Comparison of ENCODE assay signal across 17 cellular contexts in the genomic region with DNA sequence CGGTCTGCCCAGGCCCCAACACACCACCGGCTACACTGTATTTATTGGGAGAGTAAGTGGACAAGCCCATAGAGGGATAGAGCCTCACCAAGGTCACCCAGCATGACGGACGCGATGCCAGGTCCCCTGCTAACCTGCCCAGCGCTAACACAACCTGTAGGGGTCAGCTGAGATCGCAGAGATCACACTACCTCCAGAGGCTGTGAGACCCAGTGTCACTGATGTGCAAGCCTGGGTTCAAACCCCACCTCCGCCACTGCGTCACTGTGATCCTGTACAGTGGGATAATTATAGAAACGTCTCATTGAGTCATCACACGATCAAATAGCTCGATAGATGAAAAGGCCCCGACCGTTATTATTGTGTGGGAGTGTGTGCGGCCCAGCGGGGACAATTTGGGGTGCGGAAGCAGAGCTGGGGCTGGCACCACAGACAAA. TPM values are rescaled to one million over a fixed set of nuclear protein-coding genes. Genes with fewer than 3 reads are reported as not detected.
DNase-seq lines count a peak whose midpoint lies in the region; ATAC-seq, FAIRE-seq and TF ChIP-seq lines count a peak whose summit lies in the region.
"Had no signal": no experiment of that assay in that cellular context is flagged by ENCODE, and none has a peak within 500 bp of the region (broad histone marks: within the 10 kb centered on the region; RNA-seq: fewer than 3 reads in every experiment).

No MANE protein-coding gene starts in this region.

- CTCF ChIA-PET in HCT116 (lab: Charles Lee): interaction anchor here (1.0 to 1.2 kb wide), 2 partner anchors 64 to 69 kb away, joined by 3 to 4 read pairs; no protein-coding TSS in a partner anchor

- H3K4me3 Mint-ChIP-seq in activated CD4-positive, alpha-beta T cell treated with anti-CD3 and anti-CD28 coated beads, Interleukin-2, amount 10 ng/mL, durations not matched to agents 24 days and 14 days: no peak overlapping the region
- no peak overlapping the region for H3K4me3 Mint-ChIP-seq in astrocyte (ENCODE audit: unreplicated experiment)
- H3K4me3 Mint-ChIP-seq in activated naive CD8-positive, alpha-beta T cell treated with anti-CD3 and anti-CD28 coated beads for 36 hours: no peak overlapping the region
- H3K4me3 Mint-ChIP-seq: activated CD4-positive, alpha-beta memory T cell treated with anti-CD3 and anti-CD28 coated beads, Interleukin-2, amount 10 ng/mL, durations not matched to agents 7 days and 5 days; CD8-positive, alpha-beta T cell had no signal

- H3K27me3 ChIP-seq in HCT116 (ENCODE audit: insufficient read depth, low read length): no peaks in the 10 kb centered on the region
- H3K27me3 ChIP-seq in astrocyte (ENCODE audit: insufficient read depth, low read length): no peaks in the 10 kb centered on the region
- no peaks in the 10 kb centered on the region for H3K27me3 ChIP-seq in psoas muscle (ENCODE audit: insufficient read depth in 3 of 3, low read length in 2 of 3)
- H3K27me3 ChIP-seq: ascending aorta, colonic mucosa had no signal

- H3K9ac ChIP-seq in HCT116 (ENCODE audit: low read length) (peak overlapping the region; percentile 15; the same call in 1 of the 2 replicates), astrocyte (ENCODE audit: low read length) (no peak overlapping the region)

- no peak for FAIRE-seq in astrocyte (lab: Jason Lieb, UNC)

- H3K36me3 Mint-ChIP-seq in activated CD4-positive, alpha-beta T cell treated with anti-CD3 and anti-CD28 coated beads, Interleukin-2, amount 10 ng/mL, durations not matched to agents 24 days and 14 days (ENCODE audit: low read depth): no peaks in the 10 kb centered on the region
- no peaks in the 10 kb centered on the region for H3K36me3 Mint-ChIP-seq in astrocyte (ENCODE audit: low read depth, unreplicated experiment)
- H3K36me3 Mint-ChIP-seq in activated naive CD8-positive, alpha-beta T cell treated with anti-CD3 and anti-CD28 coated beads for 36 hours: no peaks in the 10 kb centered on the region
- H3K36me3 Mint-ChIP-seq: CD8-positive, alpha-beta T cell had no signal

- H2AFZ ChIP-seq in HCT116 (ENCODE audit: low read depth, low read length, poor library complexity, severe bottlenecking) (peak overlapping the region; percentile 77), astrocyte (ENCODE audit: low read depth, low read length) (no peak overlapping the region)

- peak overlapping the region; percentile 24 for H3K27ac Mint-ChIP-seq in activated CD4-positive, alpha-beta T cell treated with anti-CD3 and anti-CD28 coated beads, Interleukin-2, amount 10 ng/mL, durations not matched to agents 24 days and 14 days
- no peak overlapping the region for H3K27ac Mint-ChIP-seq in astrocyte (ENCODE audit: unreplicated experiment)
- H3K27ac Mint-ChIP-seq in activated naive CD8-positive, alpha-beta T cell treated with anti-CD3 and anti-CD28 coated beads for 36 hours: no peak overlapping the region
- H3K27ac Mint-ChIP-seq: activated CD4-positive, alpha-beta memory T cell treated with anti-CD3 and anti-CD28 coated beads, Interleukin-2, amount 10 ng/mL, durations not matched to agents 7 days and 5 days; CD8-positive, alpha-beta T cell had no signal

- ATAC-seq in HCT116 (peak; percentile 29), psoas muscle (peak; percentile 18 to 47 (median 35))
- ATAC-seq: CD8-positive, alpha-beta T cell; left lung had no signal

- POLR2A ChIA-PET in HCT116 (lab: Charles Lee): interaction anchor here (0.6 to 1.2 kb wide), 2 partner anchors 14 to 238 kb away, joined by 4 to 5 read pairs; no protein-coding TSS in a partner anchor

- RAD21 ChIA-PET in HCT116 (lab: Charles Lee; ENCODE audit: low non-redundant PET in 1 of 2, low total read pairs in 2 of 2, uncharacterized antibody in 2 of 2, unreplicated experiment in 2 of 2): interaction anchor here (0.6 to 1.3 kb wide), 4 partner anchors 64 to 425 kb away, joined by 4 to 7 read pairs (median 4); no protein-coding TSS in a partner anchor

- H4K20me1 ChIP-seq in HCT116 (ENCODE audit: insufficient read depth): no peaks in the 10 kb centered on the region
- no peaks in the 10 kb centered on the region for H4K20me1 ChIP-seq in astrocyte (ENCODE audit: insufficient read depth, low read length)

- no peak overlapping the region; a peak in 1 of 4 replicates for H3K4me3 ChIP-seq in HCT116 (replicated peaks in 1 of 2; ENCODE audit: low read depth in 1 of 2, low read length in 2 of 2)
- H3K4me3 ChIP-seq in astrocyte (ENCODE audit: insufficient read depth, low read depth, low read length): no peak overlapping the region
- H3K4me3 ChIP-seq in psoas muscle: no peak overlapping the region
- H3K4me3 ChIP-seq: ascending aorta, colonic mucosa, left lung had no signal

- no peaks in the 10 kb centered on the region for H3K9me2 ChIP-seq in HCT116 (ENCODE audit: insufficient read depth)

- H3K79me2 ChIP-seq in HCT116 (ENCODE audit: insufficient read depth, low read length) (no peaks in the 10 kb centered on the region), astrocyte (ENCODE audit: insufficient read depth, low read length) (no peaks in the 10 kb centered on the region)

- H3K9me3 ChIP-seq in HCT116 (ENCODE audit: control insufficient read depth in 1 of 2, insufficient read depth in 1 of 2, low read depth in 1 of 2, low read length in 2 of 2) (no peaks in the 10 kb centered on the region), astrocyte (ENCODE audit: insufficient read depth, low read depth, low read length) (no peaks in the 10 kb centered on the region), psoas muscle (no peaks in the 10 kb centered on the region)
- H3K9me3 ChIP-seq: ascending aorta, colonic mucosa, left lung had no signal

- H3K4me1 Mint-ChIP-seq in activated CD4-positive, alpha-beta T cell treated with anti-CD3 and anti-CD28 coated beads, Interleukin-2, amount 10 ng/mL, durations not matched to agents 24 days and 14 days: peaks cover 22% of the 10 kb centered on the region
- peaks cover 7% of the 10 kb centered on the region for H3K4me1 Mint-ChIP-seq in astrocyte (ENCODE audit: low read depth, unreplicated experiment)
- H3K4me1 Mint-ChIP-seq in activated naive CD8-positive, alpha-beta T cell treated with anti-CD3 and anti-CD28 coated beads for 36 hours: peaks cover 32% of the 10 kb centered on the region

- H3K9me3 Mint-ChIP-seq in activated CD4-positive, alpha-beta T cell treated with anti-CD3 and anti-CD28 coated beads, Interleukin-2, amount 10 ng/mL, durations not matched to agents 24 days and 14 days: no peaks in the 10 kb centered on the region
- H3K9me3 Mint-ChIP-seq in astrocyte (ENCODE audit: unreplicated experiment): no peaks in the 10 kb centered on the region
- no peaks in the 10 kb centered on the region for H3K9me3 Mint-ChIP-seq in activated naive CD8-positive, alpha-beta T cell treated with anti-CD3 and anti-CD28 coated beads for 36 hours
- H3K9me3 Mint-ChIP-seq: activated CD4-positive, alpha-beta memory T cell treated with anti-CD3 and anti-CD28 coated beads, Interleukin-2, amount 10 ng/mL, durations not matched to agents 7 days and 5 days; CD8-positive, alpha-beta T cell had no signal

- TF ChIP-seq CTCF in HCT116 (IDR thresholded peaks at IDR 0.05 in 2 of 3, conservative IDR thresholded peaks at IDR 0.05 in 1 of 3; ENCODE audit: borderline replicate concordance in 1 of 3, insufficient read depth in 1 of 3, low read depth in 2 of 3, low read length in 2 of 3) (peak; percentile 43 to 52 (median 48); a peak in 5 of 6 replicates), astrocyte (IDR thresholded peaks at IDR 0.05; ENCODE audit: insufficient read depth, low read depth, low read length) (no peak), psoas muscle (IDR thresholded peaks at IDR 0.05) (no peak)

- peaks cover 2% of the 10 kb centered on the region for H3K27me3 Mint-ChIP-seq in activated CD4-positive, alpha-beta T cell treated with anti-CD3 and anti-CD28 coated beads, Interleukin-2, amount 10 ng/mL, durations not matched to agents 24 days and 14 days
- peaks cover 51% of the 10 kb centered on the region for H3K27me3 Mint-ChIP-seq in astrocyte (ENCODE audit: low read depth, unreplicated experiment)
- no peaks in the 10 kb centered on the region for H3K27me3 Mint-ChIP-seq in activated naive CD8-positive, alpha-beta T cell treated with anti-CD3 and anti-CD28 coated beads for 36 hours

- peak; percentile 54 for DNase-seq in activated CD4-positive, alpha-beta T cell treated with anti-CD3 and anti-CD28 coated beads, Interleukin-2, amount 10 ng/mL, durations not matched to agents 24 days and 14 days
- DNase-seq in activated CD4-positive, alpha-beta T cell treated with anti-CD3 and anti-CD28 coated beads for 1 hour: no peak
- DNase-seq in HCT116 (ENCODE audit: low read depth, low spot score) (peak; percentile 59), astrocyte (ENCODE audit: low read depth) (no peak), psoas muscle (peak; percentile 53 to 75), NCI-H2107 (lab: John Stamatoyannopoulos, UW) (no peak), NCI-H69 (lab: John Stamatoyannopoulos, UW) (no peak)
- DNase-seq in activated naive CD8-positive, alpha-beta T cell treated with anti-CD3 and anti-CD28 coated beads for 36 hours: no peak
- DNase-seq: activated CD4-positive, alpha-beta memory T cell treated with anti-CD3 and anti-CD28 coated beads, Interleukin-2, amount 10 ng/mL, durations not matched to agents 7 days and 5 days; activated effector memory CD4-positive, alpha-beta T cell treated with Interleukin-2 at 50 U/mL for 16 hours; colonic mucosa; foreskin melanocyte; left lung; posterior cingulate gyrus; stimulated activated naive CD4-positive, alpha-beta T cell treated with Interleukin-2 at 50 U/mL for 16 hours had no signal

- no peak for TF ChIP-seq POLR2A in HCT116 (IDR thresholded peaks at IDR 0.05; ENCODE audit: borderline replicate concordance, extremely low read depth, insufficient read depth, insufficient read length)

- peak; percentile 75 for TF ChIP-seq RAD21 in HCT116 (IDR thresholded peaks at IDR 0.05; ENCODE audit: low read depth)

- intact Hi-C loops in activated CD4-positive, alpha-beta T cell treated with anti-CD3 and anti-CD28 coated beads, Interleukin-2, amount 10 ng/mL, durations not matched to agents 24 days and 14 days (cut with micrococcal nuclease): no loop called here
- intact Hi-C loops in HCT116 (cut with micrococcal nuclease): no loop called here
- intact Hi-C loops in psoas muscle (cut with DNase I): no loop called here

- no peaks in the 10 kb centered on the region for H3K36me3 ChIP-seq in HCT116 (ENCODE audit: control insufficient read depth in 1 of 2, insufficient read depth in 2 of 2, low read length in 2 of 2)
- H3K36me3 ChIP-seq in astrocyte (ENCODE audit: insufficient read depth, low read length): no peaks in the 10 kb centered on the region
- no peaks in the 10 kb centered on the region for H3K36me3 ChIP-seq in psoas muscle (ENCODE audit: insufficient read depth in 1 of 2, low read depth in 1 of 2)
- H3K36me3 ChIP-seq: ascending aorta, colonic mucosa, left lung had no signal

- H3K4me2 ChIP-seq in HCT116 (ENCODE audit: low read length) (peak overlapping the region; percentile 42), astrocyte (ENCODE audit: low read length) (peak overlapping the region; percentile 34)

- no TSS peak for BruUV-seq in HCT116 (replicated peaks; lab: Mats Ljungman, UMichigan)

- peaks cover 29 to 49% of the 10 kb centered on the region in 2 experiments for H3K4me1 ChIP-seq in HCT116 (ENCODE audit: control insufficient read depth in 1 of 2, insufficient read depth in 2 of 2, low read length in 2 of 2)
- H3K4me1 ChIP-seq in astrocyte (ENCODE audit: insufficient read depth, low read length): peaks cover 16% of the 10 kb centered on the region
- H3K4me1 ChIP-seq in psoas muscle: peaks cover 14% of the 10 kb centered on the region

- 40 to 65% (median 40%) methylated on average over 17 of the region's 17 CpGs for WGBS in psoas muscle, 3 donors

- H3K27ac ChIP-seq in HCT116 (ENCODE audit: low read depth, low read length): peak overlapping the region; percentile 24; the same call in 1 of the 2 replicates
- no peak overlapping the region for H3K27ac ChIP-seq in astrocyte (ENCODE audit: low read depth, low read length)
- peak overlapping the region; percentile 68 for H3K27ac ChIP-seq in psoas muscle
- H3K27ac ChIP-seq: ascending aorta, colonic mucosa, left lung had no signal

RNA-seq across cellular contexts. Expression of a gene that starts 10.6 kb away (rescaled TPM):
- total RNA-seq in activated CD4-positive, alpha-beta T cell treated with anti-CD3 and anti-CD28 coated beads, Interleukin-2, amount 10 ng/mL, durations not matched to agents 24 days and 14 days: 1.4 and 2.3 TPM in 2 replicates
- total RNA-seq in HCT116 (2021; ENCODE audit: unreplicated experiment) (35.6 TPM), astrocyte (0.48 and 0.79 TPM in 2 replicates), psoas muscle (10 to 100 TPM; 28.6 to 42.5 (median 36.1) TPM)
- 41.3 and 49.3 TPM in 2 replicates for polyA plus RNA-seq in HCT116 (2012)
- 10 to 100 TPM; 23.5 to 35.1 (median 31.8) TPM for polyA plus RNA-seq in psoas muscle
- total RNA-seq in activated naive CD8-positive, alpha-beta T cell treated with anti-CD3 and anti-CD28 coated beads for 36 hours: 1 to 10 TPM; 1.4 to 2.3 TPM

RNA-seq across cellular contexts. Expression of a gene that starts 22.6 kb away (rescaled TPM):
- 380 and 392 TPM in 2 replicates for total RNA-seq in activated CD4-positive, alpha-beta T cell treated with anti-CD3 and anti-CD28 coated beads, Interleukin-2, amount 10 ng/mL, durations not matched to agents 24 days and 14 days
- total RNA-seq in HCT116 (2021; ENCODE audit: unreplicated experiment) (263 TPM), astrocyte (200 and 210 TPM in 2 replicates), psoas muscle (100 to 1,000 TPM; 390 to 607 (median 551) TPM)
- 320 and 329 TPM in 2 replicates for polyA plus RNA-seq in HCT116 (2012)
- 100 to 1,000 TPM; 450 to 786 (median 780) TPM for polyA plus RNA-seq in psoas muscle
- 100 to 1,000 TPM; 221 to 222 TPM for total RNA-seq in activated naive CD8-positive, alpha-beta T cell treated with anti-CD3 and anti-CD28 coated beads for 36 hours

RNA-seq across cellular contexts. Expression of a gene that starts 54.5 kb away (rescaled TPM):
- 7.4 and 10.1 TPM in 2 replicates for total RNA-seq in activated CD4-positive, alpha-beta T cell treated with anti-CD3 and anti-CD28 coated beads, Interleukin-2, amount 10 ng/mL, durations not matched to agents 24 days and 14 days
- total RNA-seq in HCT116 (2021; ENCODE audit: unreplicated experiment): 56.5 TPM
- polyA plus RNA-seq in HCT116 (2012): 48.4 and 50.8 TPM in 2 replicates
- total RNA-seq in astrocyte: 39.9 and 41.0 TPM in 2 replicates
- total RNA-seq in psoas muscle: 10 to 100 TPM; 46.7 to 62.4 (median 52.0) TPM
- 10 to 100 TPM; 32.9 to 85.2 (median 33.4) TPM for polyA plus RNA-seq in psoas muscle
- total RNA-seq in activated naive CD8-positive, alpha-beta T cell treated with anti-CD3 and anti-CD28 coated beads for 36 hours: 1 to 10 TPM; 4.5 to 4.6 TPM

Comparison
In these comparisons a context has a peak if more than half of its experiments do, and no peak if none do; other contexts are left out.
1. DNase-seq: peak in activated CD4-positive, alpha-beta T cell treated with anti-CD3 and anti-CD28 coated beads, Interleukin-2, amount 10 ng/mL, durations not matched to agents 24 days and 14 days (single experiment), HCT116 (single experiment) and psoas muscle (2 of 2); none in activated CD4-positive, alpha-beta T cell treated with anti-CD3 and anti-CD28 coated beads for 1 hour (single experiment), astrocyte (single experiment), NCI-H2107 (single experiment), activated naive CD8-positive, alpha-beta T cell treated with anti-CD3 and anti-CD28 coated beads for 36 hours (single experiment) and NCI-H69 (single experiment).
2. CTCF ChIP-seq: peak in HCT116 (3 of 3); none in astrocyte (single experiment) and psoas muscle (single experiment).